In genomic region chr2:224369028-224369632, GRCh38 we compare ENCODE assay signal across 8 cellular contexts. TPM values are rescaled to one million over a fixed set of nuclear protein-coding genes. Genes with fewer than 3 reads are reported as not detected.
DNase-seq lines count a peak whose midpoint lies in the region; ATAC-seq and TF ChIP-seq lines count a peak whose summit lies in the region.

No MANE protein-coding gene starts in this region.

- TF ChIP-seq CTCF in IMR-90 (conservative IDR thresholded peaks at IDR 0.05; ENCODE audit: low read depth, low read length) (peak; percentile 70), retinal pigment epithelial cell (conservative IDR thresholded peaks at IDR 0.05; ENCODE audit: low read depth, low read length) (peak; percentile 59)

- no peak overlapping the region for H4K5ac ChIP-seq in IMR-90 (ENCODE audit: low read depth, low read length)

- H4K20me1 ChIP-seq in IMR-90 (ENCODE audit: insufficient read depth, low read length): no peaks in the 10 kb centered on the region

- no peak overlapping the region for H3K14ac ChIP-seq in IMR-90 (replicated peaks; ENCODE audit: low read depth, low read length)

- no peaks in the 10 kb centered on the region for H3K4me1 Mint-ChIP-seq in activated CD4-positive, alpha-beta T cell treated with anti-CD3 and anti-CD28 coated beads for 36 hours

- dilution Hi-C loops in IMR-90 (cut with HindIII; ENCODE audit: low sequenced_read_pairs, unreplicated experiment): no loop called here

- H4K8ac ChIP-seq in IMR-90 (ENCODE audit: low read depth in 2 of 2, low read length in 2 of 2): no peak overlapping the region

- POLR2A ChIA-PET in activated CD4-positive, alpha-beta T cell treated with anti-CD3 and anti-CD28 coated beads for 36 hours (lab: Charles Lee): no interaction called here
- POLR2A ChIA-PET in IMR-90 (lab: Charles Lee; ENCODE audit: unreplicated experiment): no interaction called here

- no peaks in the 10 kb centered on the region for H3K9me3 ChIP-seq in IMR-90 (ENCODE audit: control insufficient read depth, insufficient read depth, low read length)

- H3K9me1 ChIP-seq in IMR-90 (ENCODE audit: insufficient read depth, low read length): no peaks in the 10 kb centered on the region

- no peak overlapping the region for H2BK20ac ChIP-seq in IMR-90 (ENCODE audit: low read depth, low read length)

- H3K4me3 ChIP-seq in IMR-90 (ENCODE audit: insufficient read depth, low read depth, low read length): no peak overlapping the region
- H3K4me3 ChIP-seq in retinal pigment epithelial cell (ENCODE audit: low read length): no peak overlapping the region

- ATAC-seq in activated CD4-positive, alpha-beta T cell treated with anti-CD3 and anti-CD28 coated beads for 36 hours: peak; percentile 60
- peak; percentile 74 for ATAC-seq in IMR-90 (ENCODE audit: low read depth)
- ATAC-seq in HG03095 (IDR thresholded peaks at IDR 0.05; ENCODE audit: unreplicated experiment): no peak

- no peak overlapping the region for H3K4ac ChIP-seq in IMR-90 (ENCODE audit: low read depth, low read length)

- H3K23ac ChIP-seq in IMR-90 (ENCODE audit: low read depth, low read length): no peak overlapping the region

- H2BK15ac ChIP-seq in IMR-90 (ENCODE audit: low read depth, low read length): no peak overlapping the region

- no peaks in the 10 kb centered on the region for H3K36me3 ChIP-seq in IMR-90 (ENCODE audit: control insufficient read depth, insufficient read depth, low read length)

- H4K91ac ChIP-seq in IMR-90 (ENCODE audit: insufficient read depth, low read depth, low read length): no peak overlapping the region

- H3K9ac ChIP-seq in IMR-90 (ENCODE audit: low read depth, low read length): no peak overlapping the region

- CTCF ChIA-PET in activated CD4-positive, alpha-beta T cell treated with anti-CD3 and anti-CD28 coated beads for 36 hours (lab: Charles Lee): interaction anchor here (0.5 to 2.7 kb wide), 31 partner anchors 9 to 415 kb away, joined by 3 to 23 read pairs (median 3); no protein-coding TSS in a partner anchor
- CTCF ChIA-PET in IMR-90 (lab: Yijun Ruan, JAX): interaction anchor here (0.6 to 1.4 kb wide), 8 partner anchors 9 to 400 kb away, joined by 3 to 6 read pairs (median 4); no protein-coding TSS in a partner anchor

- 80% methylated on average over 1 of the region's 7 CpGs; no CpG with 5 or more reads in 1 of the 2 experiments for whole genome bisulfite sequencing in IMR-90 (ENCODE audit: extremely low coverage in 2 of 2, insufficient read length in 1 of 2), 2 experiments

- no peak overlapping the region for H2BK120ac ChIP-seq in IMR-90 (ENCODE audit: low read depth, low read length)

- no peak overlapping the region for H3K4me2 ChIP-seq in IMR-90 (ENCODE audit: low read depth, low read length)

- H2BK5ac ChIP-seq in IMR-90 (ENCODE audit: low read depth, low read length, poor library complexity, severe bottlenecking): no peak overlapping the region

- H2AFZ ChIP-seq in IMR-90 (replicated peaks; ENCODE audit: low read length, poor library complexity): no peak overlapping the region

- H3K27me3 ChIP-seq in IMR-90 (ENCODE audit: control insufficient read depth, insufficient read depth, low read length): peaks cover 9% of the 10 kb centered on the region

- H3K79me1 ChIP-seq in IMR-90 (ENCODE audit: low read depth in 1 of 2, low read length in 2 of 2): no peaks in the 10 kb centered on the region

- DNase-seq in activated CD4-positive, alpha-beta T cell treated with anti-CD3 and anti-CD28 coated beads for 36 hours: no peak
- no peak for DNase-seq in activated CD4-positive, alpha-beta T cell treated with anti-CD3 and anti-CD28 coated beads for 48 hours
- peak; percentile 49 for DNase-seq in IMR-90
- DNase-seq in SK-MEL-5 (ENCODE audit: low read depth, low spot score): peak; percentile 57
- peak; percentile 69 for DNase-seq in fibroblast of peridontal ligament (ENCODE audit: extremely low read depth)
- peak; percentile 10 for DNase-seq in retinal pigment epithelial cell (ENCODE audit: low read depth)
- no peak for DNase-seq in NK-92 treated with Interleukin-12 subunit alpha and Interleukin-12 subunit beta, amount 100 ng/mL, for 24 hours (lab: John Stamatoyannopoulos, UW)

- no peak overlapping the region for H3K56ac ChIP-seq in IMR-90 (ENCODE audit: extremely low read depth, insufficient read depth, low read length)

- H3K18ac ChIP-seq in IMR-90 (ENCODE audit: low read depth, low read length): no peak overlapping the region

- no peak overlapping the region for H3K27ac Mint-ChIP-seq in activated CD4-positive, alpha-beta T cell treated with anti-CD3 and anti-CD28 coated beads for 36 hours

- no peak overlapping the region for H3K27ac ChIP-seq in IMR-90 (ENCODE audit: insufficient read depth, low read length)

- no peaks in the 10 kb centered on the region for H3K27me3 Mint-ChIP-seq in activated CD4-positive, alpha-beta T cell treated with anti-CD3 and anti-CD28 coated beads for 36 hours

- H3K9me3 Mint-ChIP-seq in activated CD4-positive, alpha-beta T cell treated with anti-CD3 and anti-CD28 coated beads for 36 hours (ENCODE audit: low read depth): no peaks in the 10 kb centered on the region

- in situ Hi-C loops in IMR-90 (cut with MboI; ENCODE audit: low sequenced_read_pairs): loop anchor here (25.0 kb wide), 2 partner anchors 643 to 1268 kb away; no protein-coding TSS in a partner anchor
- in situ Hi-C loops in SK-MEL-5 (cut with HindIII; ENCODE audit: low pct_unique_long_range_greater_than_20kb, low sequenced_read_pairs): no loop called here

- no peaks in the 10 kb centered on the region for H3K36me3 Mint-ChIP-seq in activated CD4-positive, alpha-beta T cell treated with anti-CD3 and anti-CD28 coated beads for 36 hours (ENCODE audit: low read depth)

- no peak for TF ChIP-seq POLR2A in IMR-90 (IDR thresholded peaks at IDR 0.05; ENCODE audit: low read depth, low read length)

- no peak overlapping the region for H2AK9ac ChIP-seq in IMR-90 (replicated peaks; ENCODE audit: low read depth, low read length, poor library complexity)

- no peaks in the 10 kb centered on the region for H3K4me1 ChIP-seq in IMR-90 (ENCODE audit: control insufficient read depth, insufficient read depth, low read length)

- TF ChIP-seq RAD21 in IMR-90 (IDR thresholded peaks at IDR 0.05; ENCODE audit: low read length): peak; percentile 56

- intact Hi-C loops in activated CD4-positive, alpha-beta T cell treated with anti-CD3 and anti-CD28 coated beads for 36 hours (cut with DNase I, micrococcal nuclease): loop anchor here (1.0 to 2.0 kb wide), 3 partner anchors 376 to 399 kb away; no protein-coding TSS in a partner anchor
- intact Hi-C loops in IMR-90 (cut with micrococcal nuclease): loop anchor here (5.0 kb wide), 1 partner anchor 397 kb away; no protein-coding TSS in a partner anchor

- H2AK5ac ChIP-seq in IMR-90 (ENCODE audit: low read depth, low read length): no peak overlapping the region

- no peak overlapping the region for H3K4me3 Mint-ChIP-seq in activated CD4-positive, alpha-beta T cell treated with anti-CD3 and anti-CD28 coated beads for 36 hours

- BruUV-seq in IMR-90 (replicated peaks; lab: Mats Ljungman, UMichigan): no TSS peak

TF ChIP-seq in IMR-90, 13 proteins besides CTCF, POLR2A, EP300 and RAD21:
- TF ChIP-seq MXI1 (IDR thresholded peaks at IDR 0.05; ENCODE audit: borderline replicate concordance, low read depth, low read length): no peak
- no peak for TF ChIP-seq RCOR1 (IDR thresholded peaks at IDR 0.05; ENCODE audit: insufficient replicate concordance, low read length)
- TF ChIP-seq SMC3 (IDR thresholded peaks at IDR 0.05; ENCODE audit: low read depth, low read length): peak; percentile 54

RNA-seq across cellular contexts. Expression of gene FAM124B, which starts 32.8 kb away (rescaled TPM):
- total RNA-seq in activated CD4-positive, alpha-beta T cell treated with anti-CD3 and anti-CD28 coated beads for 36 hours: under 1 TPM; 0.58 to 0.87 TPM
- not detected in 2 replicates for total RNA-seq in IMR-90 (2012; rRNA removed)
- polyA plus RNA-seq in IMR-90 (2012; rRNA removed): not detected in 2 replicates
- not detected in 2 replicates for polyA plus RNA-seq in IMR-90 (2012; cell fraction: cytosol; rRNA removed)
- polyA plus RNA-seq in IMR-90 (2012; cell fraction: nucleus; rRNA removed; ENCODE audit: low replicate concordance): 0.03 TPM in 1 of 2 replicates, not detected in the other
- 0.13 TPM in 1 of 2 replicates, not detected in the other for total RNA-seq in SK-MEL-5 (2014; rRNA removed; shearing (Covaris generic))
- polyA plus RNA-seq in SK-MEL-5 (2015; cell fraction: cytosol; rRNA removed): 0.04 TPM in 1 of 2 replicates, not detected in the other
- polyA plus RNA-seq in SK-MEL-5 (2015; cell fraction: nucleus; rRNA removed): not detected in 2 replicates

Comparison
In these comparisons a context has a peak if more than half of its experiments do, and no peak if none do; other contexts are left out.
1. DNase-seq: peak in IMR-90 (single experiment), SK-MEL-5 (single experiment), fibroblast of peridontal ligament (single experiment) and retinal pigment epithelial cell (single experiment); none in activated CD4-positive, alpha-beta T cell treated with anti-CD3 and anti-CD28 coated beads for 36 hours (single experiment), activated CD4-positive, alpha-beta T cell treated with anti-CD3 and anti-CD28 coated beads for 48 hours (single experiment) and NK-92 treated with Interleukin-12 subunit alpha and Interleukin-12 subunit beta, amount 100 ng/mL, for 24 hours (single experiment).